ENCODE assay signal across 11 cellular contexts in the genomic region with DNA sequence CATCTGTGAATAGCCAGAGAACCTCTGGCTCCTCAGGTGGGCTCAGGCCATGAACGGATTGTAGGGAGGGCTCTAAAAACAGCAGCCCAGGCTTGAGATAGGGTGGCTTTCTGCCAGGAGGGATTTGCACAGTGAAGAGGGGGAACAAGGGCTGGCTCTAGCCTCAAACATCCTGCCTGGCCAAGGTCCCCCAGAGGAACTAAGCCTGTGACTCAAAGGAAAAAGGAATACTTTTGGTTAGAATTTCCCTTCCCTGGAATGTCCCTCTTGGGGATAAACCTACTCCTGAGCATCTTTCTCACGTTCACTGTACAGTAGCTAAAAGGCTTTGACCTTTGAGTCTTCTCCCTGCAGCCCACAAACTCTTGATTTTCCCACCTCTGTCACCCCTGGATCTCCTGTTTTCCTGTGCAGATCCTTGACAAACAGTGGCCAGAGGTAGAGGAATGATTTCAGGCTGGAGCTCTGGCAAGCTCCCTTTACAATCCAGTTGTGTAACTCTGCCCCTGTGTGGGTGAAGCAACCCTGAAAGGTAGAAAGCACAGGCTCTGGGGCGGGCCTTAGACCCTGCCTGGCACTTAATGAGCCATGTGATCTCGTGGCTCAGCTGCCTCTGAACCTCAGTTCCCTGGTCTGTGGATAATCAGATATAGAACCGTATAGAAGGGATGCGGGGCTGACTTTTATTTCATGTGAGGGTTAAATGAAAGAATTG. TPM values are rescaled to one million over a fixed set of nuclear protein-coding genes. Genes with fewer than 3 reads are reported as not detected.
DNase-seq lines count a peak whose midpoint lies in the region; ATAC-seq and TF ChIP-seq lines count a peak whose summit lies in the region.
"Had no signal": no experiment of that assay in that cellular context is flagged by ENCODE, and none has a peak within 500 bp of the region (broad histone marks: within the 10 kb centered on the region; RNA-seq: fewer than 3 reads in every experiment).

No MANE protein-coding gene starts in this region.

- TF ChIP-seq CTCF in fibroblast of pulmonary artery (IDR thresholded peaks at IDR 0.05; ENCODE audit: low read length, missing control alignments) = no peak
- TF ChIP-seq CTCF in parathyroid adenoma (IDR thresholded peaks at IDR 0.05) = no peak
- TF ChIP-seq CTCF in RWPE1 (conservative IDR thresholded peaks at IDR 0.05; ENCODE audit: low read depth) = no peak

- H3K9ac ChIP-seq in parathyroid adenoma = no peak overlapping the region

- H2AFZ ChIP-seq in parathyroid adenoma = no peak overlapping the region

- no peaks in the 10 kb centered on the region for H3K79me2 ChIP-seq in parathyroid adenoma

- H3K9me3 ChIP-seq in parathyroid adenoma (ENCODE audit: control insufficient read depth, low read length) = no peaks in the 10 kb centered on the region
- H3K9me3 ChIP-seq: tibial nerve had no signal

- no peaks in the 10 kb centered on the region for H3K27me3 ChIP-seq in parathyroid adenoma (ENCODE audit: control insufficient read depth, insufficient read depth, low read length)
- H3K27me3 ChIP-seq: tibial nerve had no signal

- CTCF ChIA-PET in RWPE1 (lab: Yijun Ruan, JAX) = interaction anchor here (0.6 kb wide), 1 partner anchor 633 kb away, joined by 5 read pairs; no protein-coding TSS in a partner anchor

- H3K4me1 ChIP-seq in parathyroid adenoma = no peaks in the 10 kb centered on the region
- H3K4me1 ChIP-seq: tibial nerve had no signal

- DNase-seq in GM03348 (ENCODE audit: low spot score) = peak; percentile 61
- peak; percentile 42 for DNase-seq in fibroblast of pulmonary artery (ENCODE audit: low read depth)
- DNase-seq in hypothalamus (lab: John Stamatoyannopoulos, UW) = no peak
- DNase-seq in cerebellum (ENCODE audit: low spot score) = no peak
- no peak for DNase-seq in RWPE1 (ENCODE audit: low spot score)
- DNase-seq: COR-L47, PC-3 had no signal

- H3K4me2 ChIP-seq in parathyroid adenoma (ENCODE audit: low read length) = peak overlapping the region; percentile 15

- H3K27ac ChIP-seq in parathyroid adenoma = no peak overlapping the region
- H3K27ac ChIP-seq in RWPE1 = no peak overlapping the region
- H3K27ac ChIP-seq: tibial nerve had no signal

- ATAC-seq in SK-N-SH treated with all-trans-retinoic acid at 6 μM for 48 hours = peak; percentile 50
- no peak for ATAC-seq in GM18870 (IDR thresholded peaks at IDR 0.05; ENCODE audit: unreplicated experiment)
- ATAC-seq: PC-3 had no signal

- POLR2A ChIA-PET in RWPE1 (lab: Yijun Ruan, JAX; ENCODE audit: low non-redundant PET) = no interaction called here

- H3K4me3 ChIP-seq in fibroblast of pulmonary artery (replicated peaks; ENCODE audit: low read depth, low read length) (no peak overlapping the region), parathyroid adenoma (ENCODE audit: low read depth, low read length) (no peak overlapping the region)
- H3K4me3 ChIP-seq: tibial nerve had no signal

- H3K36me3 ChIP-seq in parathyroid adenoma (ENCODE audit: control insufficient read depth, insufficient read depth, low read length) = no peaks in the 10 kb centered on the region

TF ChIP-seq in SK-N-SH treated with all-trans-retinoic acid at 6 μM for 48 hours, 23 proteins besides CTCF, POLR2A, EP300 and RAD21:
- TF ChIP-seq, protein P1, sequence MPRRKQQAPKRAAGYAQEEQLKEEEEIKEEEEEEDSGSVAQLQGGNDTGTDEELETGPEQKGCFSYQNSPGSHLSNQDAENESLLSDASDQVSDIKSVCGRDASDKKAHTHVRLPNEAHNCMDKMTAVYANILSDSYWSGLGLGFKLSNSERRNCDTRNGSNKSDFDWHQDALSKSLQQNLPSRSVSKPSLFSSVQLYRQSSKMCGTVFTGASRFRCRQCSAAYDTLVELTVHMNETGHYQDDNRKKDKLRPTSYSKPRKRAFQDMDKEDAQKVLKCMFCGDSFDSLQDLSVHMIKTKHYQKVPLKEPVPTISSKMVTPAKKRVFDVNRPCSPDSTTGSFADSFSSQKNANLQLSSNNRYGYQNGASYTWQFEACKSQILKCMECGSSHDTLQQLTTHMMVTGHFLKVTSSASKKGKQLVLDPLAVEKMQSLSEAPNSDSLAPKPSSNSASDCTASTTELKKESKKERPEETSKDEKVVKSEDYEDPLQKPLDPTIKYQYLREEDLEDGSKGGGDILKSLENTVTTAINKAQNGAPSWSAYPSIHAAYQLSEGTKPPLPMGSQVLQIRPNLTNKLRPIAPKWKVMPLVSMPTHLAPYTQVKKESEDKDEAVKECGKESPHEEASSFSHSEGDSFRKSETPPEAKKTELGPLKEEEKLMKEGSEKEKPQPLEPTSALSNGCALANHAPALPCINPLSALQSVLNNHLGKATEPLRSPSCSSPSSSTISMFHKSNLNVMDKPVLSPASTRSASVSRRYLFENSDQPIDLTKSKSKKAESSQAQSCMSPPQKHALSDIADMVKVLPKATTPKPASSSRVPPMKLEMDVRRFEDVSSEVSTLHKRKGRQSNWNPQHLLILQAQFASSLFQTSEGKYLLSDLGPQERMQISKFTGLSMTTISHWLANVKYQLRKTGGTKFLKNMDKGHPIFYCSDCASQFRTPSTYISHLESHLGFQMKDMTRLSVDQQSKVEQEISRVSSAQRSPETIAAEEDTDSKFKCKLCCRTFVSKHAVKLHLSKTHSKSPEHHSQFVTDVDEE (CRISPR knock-in tag; IDR thresholded peaks at IDR 0.05) = no peak
- TF ChIP-seq ZNF565 (CRISPR knock-in tag; conservative IDR thresholded peaks at IDR 0.05; ENCODE audit: low read depth) = no peak
- no peak for TF ChIP-seq ESRRG (CRISPR knock-in tag; IDR thresholded peaks at IDR 0.05)
- no peak for TF ChIP-seq CREB5 (CRISPR knock-in tag; IDR thresholded peaks at IDR 0.05; ENCODE audit: low read depth)
- no peak for TF ChIP-seq ZNF8 (CRISPR knock-in tag; IDR thresholded peaks at IDR 0.05)
- no peak for TF ChIP-seq POU6F1 (CRISPR knock-in tag; IDR thresholded peaks at IDR 0.05; ENCODE audit: borderline replicate concordance, low read depth)
- no peak for TF ChIP-seq ARNTL (CRISPR knock-in tag; IDR thresholded peaks at IDR 0.05; ENCODE audit: borderline replicate concordance, low read depth)
- no peak for TF ChIP-seq CSDC2 (CRISPR knock-in tag; IDR thresholded peaks at IDR 0.05)
- no peak for TF ChIP-seq ISL1 (CRISPR knock-in tag; IDR thresholded peaks at IDR 0.05)

RNA-seq across cellular contexts. Expression of gene SEC61B, which starts 17.4 kb away (rescaled TPM):
- total RNA-seq in cerebellum = 30.0 TPM

RNA-seq across cellular contexts. Expression of gene ALG2, which starts 17.8 kb away (rescaled TPM):
- 17.1 TPM for total RNA-seq in cerebellum

Comparison
In these comparisons a context has a peak if more than half of its experiments do, and no peak if none do; other contexts are left out.
1. DNase-seq: peak in GM03348 (single experiment) and fibroblast of pulmonary artery (single experiment); none in hypothalamus (0 of 51), cerebellum (single experiment) and RWPE1 (single experiment).